Comparison of ENCODE assay signal across 13 cellular contexts in the genomic region with DNA sequence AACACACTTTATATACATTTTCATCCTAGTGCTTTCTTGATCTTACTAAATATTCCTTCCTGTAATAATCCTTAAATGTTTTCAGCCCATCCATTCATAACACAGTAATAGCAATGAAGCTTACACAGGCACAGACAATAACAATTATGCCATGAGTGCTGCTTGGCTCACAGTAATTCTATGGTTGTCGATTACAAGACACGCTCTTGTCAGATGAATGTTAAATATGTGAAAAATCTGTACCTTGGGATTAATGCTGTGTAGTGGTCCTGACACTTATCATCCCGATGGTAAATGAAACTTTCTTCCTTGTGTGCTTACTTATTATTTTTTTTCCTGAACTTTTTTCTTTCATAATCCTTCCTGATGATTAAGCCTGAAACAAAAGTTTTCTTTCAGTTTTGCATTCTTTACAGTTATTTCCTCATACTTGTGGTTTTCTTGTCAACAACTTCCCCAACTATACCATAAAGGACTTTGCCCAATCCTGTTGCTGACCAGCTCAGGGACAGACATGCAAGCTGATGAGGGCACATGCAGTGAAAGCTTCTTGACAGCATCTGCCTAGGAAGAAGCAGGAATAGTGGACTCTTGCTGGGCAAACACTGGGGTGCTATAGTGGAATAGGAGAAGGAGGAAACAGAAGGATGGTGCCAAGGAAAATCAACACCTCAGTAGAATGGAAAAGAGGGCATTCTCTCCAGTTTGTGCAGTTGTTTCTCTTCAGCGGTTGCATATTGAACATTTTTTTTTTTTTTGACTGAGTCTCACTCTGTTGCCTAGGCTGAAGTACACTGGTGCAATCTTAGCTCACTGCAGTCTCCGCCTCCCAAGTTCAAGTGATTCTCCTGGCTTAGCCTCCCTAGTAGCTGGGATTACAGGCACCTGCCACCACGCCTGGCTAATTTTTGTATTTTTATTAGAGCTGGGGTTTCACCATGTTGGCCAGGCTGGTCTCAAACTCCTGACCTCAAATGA. TPM values are rescaled to one million over a fixed set of nuclear protein-coding genes. Genes with fewer than 3 reads are reported as not detected.
DNase-seq lines count a peak whose midpoint lies in the region; ATAC-seq, FAIRE-seq and TF ChIP-seq lines count a peak whose summit lies in the region.
"Had no signal": no experiment of that assay in that cellular context is flagged by ENCODE, and none has a peak within 500 bp of the region (broad histone marks: within the 10 kb centered on the region; RNA-seq: fewer than 3 reads in every experiment).

No MANE protein-coding gene starts in this region.

- H3K4me3 Mint-ChIP-seq in activated T-cell treated with anti-CD3 and anti-CD28 coated beads, Interleukin-2, amount 50 U/mL, for 4 hours = no peak overlapping the region
- H3K4me3 Mint-ChIP-seq: CD8-positive, alpha-beta memory T cell had no signal

- no peaks in the 10 kb centered on the region for H3K36me3 Mint-ChIP-seq in activated T-cell treated with anti-CD3 and anti-CD28 coated beads, Interleukin-2, amount 50 U/mL, for 4 hours (ENCODE audit: insufficient read depth)
- H3K36me3 Mint-ChIP-seq: CD8-positive, alpha-beta memory T cell had no signal

- peak; percentile 73 for DNase-seq in Caki2 (ENCODE audit: low read depth)
- peak; percentile 98 for DNase-seq in NB4 (ENCODE audit: low read depth)
- DNase-seq in activated T-cell treated with anti-CD3 and anti-CD28 coated beads, Interleukin-2, amount 50 U/mL, for 4 hours = no peak
- no peak for DNase-seq in GM12892 (ENCODE audit: insufficient read length)
- DNase-seq: CD8-positive, alpha-beta memory T cell; thyroid gland had no signal

- ATAC-seq in activated T-cell treated with anti-CD3 and anti-CD28 coated beads, Interleukin-2, amount 50 U/mL, for 4 hours = no peak
- ATAC-seq in GM21381 (IDR thresholded peaks at IDR 0.05; ENCODE audit: unreplicated experiment) (no peak), GM18517 (IDR thresholded peaks at IDR 0.05; ENCODE audit: unreplicated experiment) (no peak)

- FAIRE-seq in colon (lab: Jason Lieb, UNC) (peak; percentile 68), GM12892 (lab: Jason Lieb, UNC) (no peak)
- FAIRE-seq: astrocyte had no signal

- no peaks in the 10 kb centered on the region for H3K9me3 Mint-ChIP-seq in activated T-cell treated with anti-CD3 and anti-CD28 coated beads, Interleukin-2, amount 50 U/mL, for 4 hours

- H3K4me3 ChIP-seq in NB4 (ENCODE audit: low read depth, low read length) (peak overlapping the region; percentile 73), mucosa of stomach (ENCODE audit: low read length) (no peak overlapping the region)
- H3K4me3 ChIP-seq: SJCRH30, thyroid gland had no signal

- no peaks in the 10 kb centered on the region for H3K4me1 Mint-ChIP-seq in activated T-cell treated with anti-CD3 and anti-CD28 coated beads, Interleukin-2, amount 50 U/mL, for 4 hours (ENCODE audit: low read depth)
- H3K4me1 Mint-ChIP-seq: CD8-positive, alpha-beta memory T cell had no signal

- peak; percentile 32 for TF ChIP-seq POLR2A in NB4 (IDR thresholded peaks at IDR 0.05; ENCODE audit: extremely low read depth, insufficient read length)
- no peak for TF ChIP-seq POLR2A in GM12892 (IDR thresholded peaks at IDR 0.05; ENCODE audit: low read depth, low read length)

- TF ChIP-seq CTCF in NB4 (IDR thresholded peaks at IDR 0.05; ENCODE audit: low read depth, low read length) = no peak

- in situ Hi-C loops in Caki2 (cut with HindIII; ENCODE audit: low pct_unique_long_range_greater_than_20kb, low sequenced_read_pairs) = no loop called here

- peaks cover 6% of the 10 kb centered on the region for H3K27me3 Mint-ChIP-seq in activated T-cell treated with anti-CD3 and anti-CD28 coated beads, Interleukin-2, amount 50 U/mL, for 4 hours (ENCODE audit: low read depth)

- peaks cover 45% of the 10 kb centered on the region for H3K4me1 ChIP-seq in mucosa of stomach (ENCODE audit: control insufficient read depth, insufficient read depth, low read length)
- H3K4me1 ChIP-seq: SJCRH30, thyroid gland had no signal

- peak overlapping the region; percentile 51 for H3K9ac ChIP-seq in mucosa of stomach (ENCODE audit: low read length)

- H3K27me3 ChIP-seq in mucosa of stomach (ENCODE audit: control insufficient read depth, insufficient read depth, low read length) = no peaks in the 10 kb centered on the region
- H3K27me3 ChIP-seq: SJCRH30, thyroid gland had no signal

- no peaks in the 10 kb centered on the region for H3K9me3 ChIP-seq in mucosa of stomach (ENCODE audit: control insufficient read depth, low read length)
- H3K9me3 ChIP-seq: SJCRH30, thyroid gland had no signal

- no peaks in the 10 kb centered on the region for H3K36me3 ChIP-seq in mucosa of stomach (ENCODE audit: control insufficient read depth, insufficient read depth, low read length)
- H3K36me3 ChIP-seq: SJCRH30, thyroid gland had no signal

RNA-seq across cellular contexts. Expression of gene MGAM2, which starts 6.7 kb away (rescaled TPM):
- total RNA-seq in Caki2 (2014; rRNA removed; shearing (Covaris generic); ENCODE audit: low replicate concordance) = not detected in 2 replicates
- total RNA-seq in activated T-cell treated with anti-CD3 and anti-CD28 coated beads, Interleukin-2, amount 50 U/mL, for 4 hours = not detected
- polyA plus RNA-seq in GM12892 (2012; ENCODE audit: missing spikeins) = not detected
- total RNA-seq: CD8-positive, alpha-beta memory T cell; myocyte; thyroid gland had no signal
- polyA plus RNA-seq: CD8-positive, alpha-beta memory T cell had no signal

Comparison
In these comparisons a context has a peak if more than half of its experiments do, and no peak if none do; other contexts are left out.
1. DNase-seq: peak in Caki2 (single experiment) and NB4 (single experiment); none in activated T-cell treated with anti-CD3 and anti-CD28 coated beads, Interleukin-2, amount 50 U/mL, for 4 hours (single experiment) and GM12892 (single experiment).